In genomic region chr19:33781536-33781935, GRCh38 we compare ENCODE assay signal across 25 cellular contexts.
"Had no signal": no experiment of that assay in that cellular context is flagged by ENCODE, and none has a peak within 500 bp of the region (broad histone marks: within the 10 kb centered on the region; RNA-seq: fewer than 3 reads in every experiment).

No MANE protein-coding gene starts in this region.

- H3K4me1 ChIP-seq: pancreas, psoas muscle, upper lobe of right lung had no signal

- H3K4me3 Mint-ChIP-seq: mesothelial cell of epicardium; naive B cell; natural killer cell; nephron progenitor cell; stimulated activated naive B cell treated with anti-CD40 and anti-IgM and Interleukin-4, amounts not matched to agents 10 μg/mL and 1 μg/mL and 100 μg/mL, for 72 hours; stimulated activated naive CD8-positive, alpha-beta T cell treated with anti-CD3 and anti-CD28 coated beads, Interleukin-15, Interleukin-2, amounts not matched to agents 100 ng/mL and 50 ng/mL, for 24 hours had no signal

- H3K27ac Mint-ChIP-seq: mesothelial cell of epicardium; natural killer cell; nephron progenitor cell; stimulated activated naive B cell treated with anti-CD40 and anti-IgM and Interleukin-4, amounts not matched to agents 10 μg/mL and 1 μg/mL and 100 μg/mL, for 72 hours; stimulated activated naive CD8-positive, alpha-beta T cell treated with anti-CD3 and anti-CD28 coated beads, Interleukin-15, Interleukin-2, amounts not matched to agents 100 ng/mL and 50 ng/mL, for 24 hours had no signal

- FAIRE-seq: keratinocyte, pancreas, urothelium cell line had no signal

- H3K36me3 Mint-ChIP-seq: mesothelial cell of epicardium; naive B cell; natural killer cell; stimulated activated naive B cell treated with anti-CD40 and anti-IgM and Interleukin-4, amounts not matched to agents 10 μg/mL and 1 μg/mL and 100 μg/mL, for 72 hours had no signal

- H3K4me3 ChIP-seq: heart left ventricle, left lung, lung, pancreas, psoas muscle, skin epidermis, suprapubic skin, upper lobe of right lung had no signal

- H3K9me3 ChIP-seq: heart left ventricle, left lung, pancreas, psoas muscle, suprapubic skin, thoracic aorta, tibial artery, upper lobe of right lung had no signal

- DNase-seq: heart left ventricle; kidney glomerular epithelial cell; left lung; mesendoderm; naive B cell; natural killer cell; nephron progenitor cell; psoas muscle; stimulated activated CD4-positive, alpha-beta T cell treated with anti-CD3 and anti-CD28 coated beads, Interleukin-12 subunit alpha, Interleukin-12 subunit beta, amount 100 ng/mL, for 4 hours; stimulated activated CD4-positive, alpha-beta T cell treated with anti-CD3 and anti-CD28 coated beads, Interleukin-15, amount 100 ng/mL, for 24 hours; stimulated activated CD4-positive, alpha-beta T cell treated with anti-CD3 and anti-CD28 coated beads, Interleukin-2, amount 100 ng/mL, for 24 hours; stimulated activated CD4-positive, alpha-beta T cell treated with anti-CD3 and anti-CD28 coated beads, Interleukin-4, amount 100 ng/mL, for 1 hour; stimulated activated naive B cell treated with anti-CD40 and anti-IgM and Interleukin-4, amounts not matched to agents 10 μg/mL and 1 μg/mL and 100 μg/mL, for 72 hours; tibial artery; trophoblast cell; upper lobe of right lung had no signal

- H3K27ac ChIP-seq: left lung, pancreas, psoas muscle, skin epidermis, suprapubic skin, thoracic aorta, tibial artery, upper lobe of right lung had no signal

- H3K36me3 ChIP-seq: heart left ventricle, left lung, pancreas, suprapubic skin, thoracic aorta, tibial artery, upper lobe of right lung had no signal

- H3K9me3 Mint-ChIP-seq: mesothelial cell of epicardium; naive B cell; natural killer cell; stimulated activated naive CD8-positive, alpha-beta T cell treated with anti-CD3 and anti-CD28 coated beads, Interleukin-15, Interleukin-2, amounts not matched to agents 100 ng/mL and 50 ng/mL, for 24 hours had no signal
